Comparison of ENCODE assay signal across 22 cellular contexts in the genomic region with DNA sequence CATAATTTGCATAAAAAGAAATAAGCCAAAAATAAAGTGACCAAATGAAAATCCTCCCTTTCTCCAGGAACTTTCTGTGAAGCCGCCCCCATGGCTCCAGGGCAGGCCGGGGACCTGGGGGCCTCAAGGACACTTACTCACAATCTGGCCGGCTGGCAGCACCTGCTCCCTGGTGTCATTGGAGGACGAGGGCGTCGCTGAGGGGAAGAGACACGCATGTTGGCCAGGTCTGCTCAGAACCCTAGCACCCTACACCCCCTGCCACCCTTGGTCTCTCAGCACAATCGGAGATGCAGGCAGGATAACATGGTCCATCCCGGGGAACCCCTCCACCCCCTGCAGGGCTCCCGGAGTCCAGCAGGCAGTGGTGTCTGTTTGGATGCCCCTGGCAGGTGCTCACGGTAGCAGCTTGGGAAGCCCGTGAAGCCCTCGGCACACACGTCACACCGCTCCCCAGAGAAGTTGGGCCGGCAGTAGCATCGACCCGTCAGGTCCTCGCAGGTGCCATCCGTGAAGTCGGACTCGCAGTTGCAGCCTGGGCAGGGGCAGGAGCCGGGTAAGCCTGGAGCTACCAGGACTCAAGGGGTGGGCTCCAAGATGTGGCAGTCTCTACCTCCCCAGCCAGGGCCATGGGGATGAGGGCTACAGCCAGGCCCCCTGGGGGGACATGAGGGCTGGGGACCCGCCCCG.
"Had no signal": no experiment of that assay in that cellular context is flagged by ENCODE, and none has a peak within 500 bp of the region (broad histone marks: within the 10 kb centered on the region; RNA-seq: fewer than 3 reads in every experiment).

No MANE protein-coding gene starts in this region.

- H3K79me2 ChIP-seq: parathyroid adenoma had no signal

- H3K27ac Mint-ChIP-seq: activated CD4-positive, alpha-beta memory T cell treated with anti-CD3 and anti-CD28 coated beads for 36 hours; activated naive CD8-positive, alpha-beta T cell treated with anti-CD3 and anti-CD28 coated beads, Interleukin-2, amount 10 ng/mL, durations not matched to agents 7 days and 5 days; endodermal cell; immature natural killer cell; natural killer cell; T-helper 17 cell had no signal

- H3K4me1 Mint-ChIP-seq: endodermal cell, immature natural killer cell, natural killer cell, T-helper 17 cell had no signal

- H3K9me3 ChIP-seq: esophagus squamous epithelium, left lung, neutrophil, upper lobe of right lung had no signal

- H3K4me3 ChIP-seq: esophagus squamous epithelium, left lung, upper lobe of right lung had no signal

- H3K27me3 ChIP-seq: esophagus squamous epithelium, left lung, upper lobe of right lung had no signal

- H3K4me3 Mint-ChIP-seq: activated CD4-positive, alpha-beta memory T cell treated with anti-CD3 and anti-CD28 coated beads for 36 hours; activated naive CD8-positive, alpha-beta T cell treated with anti-CD3 and anti-CD28 coated beads, Interleukin-2, amount 10 ng/mL, durations not matched to agents 7 days and 5 days; endodermal cell; immature natural killer cell; natural killer cell; T-helper 17 cell had no signal

- H3K9ac ChIP-seq: parathyroid adenoma had no signal

- DNase-seq: activated CD4-positive, alpha-beta memory T cell treated with anti-CD3 and anti-CD28 coated beads for 36 hours; activated CD4-positive, alpha-beta T cell treated with anti-CD3 and anti-CD28 coated beads for 48 hours; activated naive CD4-positive, alpha-beta T cell treated with Interleukin-2 at 50 U/mL for 16 hours; activated naive CD8-positive, alpha-beta T cell treated with anti-CD3 and anti-CD28 coated beads, Interleukin-2, amount 10 ng/mL, durations not matched to agents 7 days and 5 days; activated T-cell treated with anti-CD3 and anti-CD28 coated beads, Interleukin-2, amount 50 U/mL, for 48 hours; amniotic stem cell; cortex of kidney; endodermal cell; esophagus squamous epithelium; immature natural killer cell; kidney glomerular epithelial cell; mammary epithelial cell; midbrain; natural killer cell; stimulated activated CD4-positive, alpha-beta T cell treated with anti-CD3 and anti-CD28 coated beads, Interleukin-4, amount 100 ng/mL, for 1 hour; stimulated activated naive CD4-positive, alpha-beta T cell treated with Interleukin-2 at 50 U/mL for 16 hours; SW 1271; T-helper 17 cell; upper lobe of right lung had no signal

- H3K4me1 ChIP-seq: parathyroid adenoma had no signal

- H3K27me3 Mint-ChIP-seq: activated CD4-positive, alpha-beta memory T cell treated with anti-CD3 and anti-CD28 coated beads for 36 hours; activated naive CD8-positive, alpha-beta T cell treated with anti-CD3 and anti-CD28 coated beads, Interleukin-2, amount 10 ng/mL, durations not matched to agents 7 days and 5 days had no signal

- ATAC-seq: left lung, natural killer cell, T-helper 17 cell, upper lobe of right lung had no signal

- H3K36me3 Mint-ChIP-seq: activated CD4-positive, alpha-beta memory T cell treated with anti-CD3 and anti-CD28 coated beads for 36 hours; activated naive CD8-positive, alpha-beta T cell treated with anti-CD3 and anti-CD28 coated beads, Interleukin-2, amount 10 ng/mL, durations not matched to agents 7 days and 5 days; natural killer cell had no signal

- H3K36me3 ChIP-seq: neutrophil had no signal

- H3K27ac ChIP-seq: left lung, neutrophil, parathyroid adenoma, upper lobe of right lung had no signal

- H2AFZ ChIP-seq: parathyroid adenoma had no signal
